In genomic region chr10:80739963-80740715, GRCh38 we compare ENCODE assay signal across 1 cellular context.
TF ChIP-seq lines count a peak whose summit lies in the region.

No MANE protein-coding gene starts in this region.

TF ChIP-seq in K562, 482 proteins besides CTCF, POLR2A, EP300 and RAD21 (continued from another document and continues in another):
- TF ChIP-seq ZNF318 (IDR thresholded peaks at IDR 0.05; ENCODE audit: borderline replicate concordance in 1 of 2, low read depth in 1 of 2) = peak in 1 of 2 experiments; percentile 88; a peak in 2 of 4 replicates
- no peak for TF ChIP-seq ATF2 (CRISPR knock-in tag; IDR thresholded peaks at IDR 0.05)
- peak; percentile 49 for TF ChIP-seq TAL1 (IDR thresholded peaks at IDR 0.05)
- TF ChIP-seq POLR2AphosphoS5 (IDR thresholded peaks at IDR 0.05; ENCODE audit: control insufficient read depth, insufficient read depth, low read depth, low read length) = 0 out of 2 replicates have a peak, but pooled peaks have one; percentile 29
- peak; percentile 30; the same call in 1 of the 2 replicates for TF ChIP-seq HMBOX1 (IDR thresholded peaks at IDR 0.05)
- TF ChIP-seq NFRKB (IDR thresholded peaks at IDR 0.05; ENCODE audit: low read depth) = no peak
- peak; percentile 36; the same call in 1 of the 2 replicates for TF ChIP-seq CC2D1A (IDR thresholded peaks at IDR 0.05)
- TF ChIP-seq BRD9 (IDR thresholded peaks at IDR 0.05; ENCODE audit: low read depth, partially characterized antibody) = no peak
- no peak for TF ChIP-seq ZNF212 (CRISPR knock-in tag; IDR thresholded peaks at IDR 0.05)
- TF ChIP-seq SMARCA4 (IDR thresholded peaks at IDR 0.05) = peak; percentile 42
- no peak for TF ChIP-seq CEBPG (CRISPR knock-in tag; IDR thresholded peaks at IDR 0.05)
- peak in 1 of 2 experiments; percentile 50; a peak in 2 of 4 replicates for TF ChIP-seq CEBPG (tag; conservative IDR thresholded peaks at IDR 0.05 in 1 of 2, IDR thresholded peaks at IDR 0.05 in 1 of 2)
- peak; percentile 95 for TF ChIP-seq DACH1 (IDR thresholded peaks at IDR 0.05; ENCODE audit: partially characterized antibody)
- TF ChIP-seq ADNP (tag; IDR thresholded peaks at IDR 0.05) = no peak
- TF ChIP-seq PKNOX1 (IDR thresholded peaks at IDR 0.05) = peak; percentile 35; the same call in 1 of the 2 replicates
- TF ChIP-seq RFX1 (IDR thresholded peaks at IDR 0.05) = no peak
- no peak for TF ChIP-seq THRAP3 (IDR thresholded peaks at IDR 0.05; ENCODE audit: borderline replicate concordance)
- TF ChIP-seq POLR2G (IDR thresholded peaks at IDR 0.05; ENCODE audit: low read depth, low read length) = no peak
- TF ChIP-seq ZNF785 (CRISPR knock-in tag; IDR thresholded peaks at IDR 0.05) = no peak
- peak; percentile 90 for TF ChIP-seq ZEB2 (IDR thresholded peaks at IDR 0.05)
- TF ChIP-seq EHMT2 (IDR thresholded peaks at IDR 0.05) = peak; percentile 81
- TF ChIP-seq GATAD2A (IDR thresholded peaks at IDR 0.05) = no peak
- TF ChIP-seq ZNF668 (CRISPR knock-in tag; IDR thresholded peaks at IDR 0.05) = no peak
- no peak for TF ChIP-seq BRF2 (IDR thresholded peaks at IDR 0.05; ENCODE audit: borderline replicate concordance, insufficient read depth, insufficient read length)
- 0 out of 2 replicates have a peak, but pooled peaks have one; percentile 49 for TF ChIP-seq ZBTB7A (IDR thresholded peaks at IDR 0.05; ENCODE audit: borderline replicate concordance, control insufficient read depth, low read depth, low read length)
- TF ChIP-seq CREB5 (CRISPR knock-in tag; IDR thresholded peaks at IDR 0.05) = no peak
- no peak for TF ChIP-seq FOXP1 (CRISPR knock-in tag; IDR thresholded peaks at IDR 0.05)
- TF ChIP-seq THRB (CRISPR knock-in tag; conservative IDR thresholded peaks at IDR 0.05) = no peak
- no peak for TF ChIP-seq ZNF507 (tag; conservative IDR thresholded peaks at IDR 0.05)
- TF ChIP-seq DPF2 (IDR thresholded peaks at IDR 0.05) = peak; percentile 40; the same call in 1 of the 2 replicates
- no peak for TF ChIP-seq RNF219 (CRISPR knock-in tag; IDR thresholded peaks at IDR 0.05)
- TF ChIP-seq TCF3 (CRISPR knock-in tag; IDR thresholded peaks at IDR 0.05) = peak; percentile 50
- TF ChIP-seq ZNF280A (IDR thresholded peaks at IDR 0.05; ENCODE audit: low read depth, partially characterized antibody) = no peak
- peak in 1 of 2 experiments; percentile 17; a peak in 1 of 4 replicates for TF ChIP-seq SRF (CRISPR knock-in tag; IDR thresholded peaks at IDR 0.05)
- no peak for TF ChIP-seq BCLAF1 (IDR thresholded peaks at IDR 0.05; ENCODE audit: borderline replicate concordance in 1 of 2, control insufficient read depth in 1 of 2, low read depth in 2 of 2, low read length in 1 of 2)
